In the genomic region with DNA sequence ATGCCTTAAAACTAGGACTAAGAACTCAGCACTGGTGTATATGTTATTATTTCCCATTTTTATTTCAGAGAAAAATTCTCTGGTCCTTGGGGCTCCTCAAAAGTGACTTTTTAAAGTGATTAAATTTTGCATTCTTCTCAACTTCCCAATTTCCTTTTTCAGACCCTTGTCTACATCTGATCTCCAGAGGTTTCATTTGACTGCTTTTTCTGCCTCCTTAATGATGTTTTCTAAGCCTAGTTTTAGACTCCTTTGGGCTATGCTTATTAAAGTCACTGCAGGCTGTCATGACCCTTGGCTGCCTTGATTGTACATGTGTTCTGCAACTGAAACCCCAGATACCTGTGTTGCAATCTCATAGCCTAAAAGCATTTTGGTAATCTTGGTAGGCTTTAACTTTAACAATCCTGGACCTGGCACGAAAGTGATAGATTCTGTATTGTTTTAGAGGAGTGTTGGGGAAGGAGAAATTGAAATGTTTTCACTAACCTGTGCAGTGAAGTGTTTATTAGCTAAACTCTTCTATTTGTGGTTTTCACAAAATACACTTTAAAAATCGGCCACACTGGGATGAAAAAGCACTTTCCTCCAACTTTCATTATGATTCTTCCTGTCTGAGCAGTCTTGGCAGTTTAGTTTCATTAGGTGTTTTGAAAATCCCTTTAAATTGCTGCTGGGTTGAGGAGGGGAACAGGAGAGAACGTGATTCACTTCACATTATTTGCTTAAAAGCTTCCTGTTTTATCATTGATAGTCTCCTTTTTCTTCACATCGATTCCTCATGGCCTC, we compare ENCODE assay signal across 1 cellular context.
TF ChIP-seq lines count a peak whose summit lies in the region.

No MANE protein-coding gene starts in this region.

TF ChIP-seq in liver, 16 proteins besides CTCF, POLR2A, EP300 and RAD21 (continued from another document):
- TF ChIP-seq ZBTB33 (IDR thresholded peaks at IDR 0.05), result peak; percentile 26
- TF ChIP-seq, protein P1, sequence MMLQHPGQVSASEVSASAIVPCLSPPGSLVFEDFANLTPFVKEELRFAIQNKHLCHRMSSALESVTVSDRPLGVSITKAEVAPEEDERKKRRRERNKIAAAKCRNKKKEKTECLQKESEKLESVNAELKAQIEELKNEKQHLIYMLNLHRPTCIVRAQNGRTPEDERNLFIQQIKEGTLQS (IDR thresholded peaks at IDR 0.05), result no peak
- TF ChIP-seq FOXA1 (IDR thresholded peaks at IDR 0.05), result no peak
- no peak for TF ChIP-seq SP1 (IDR thresholded peaks at IDR 0.05)
- peak; percentile 31 to 72 for TF ChIP-seq HNF4A (conservative IDR thresholded peaks at IDR 0.05)
